Comparison of ENCODE assay signal across 13 cellular contexts in the genomic region with DNA sequence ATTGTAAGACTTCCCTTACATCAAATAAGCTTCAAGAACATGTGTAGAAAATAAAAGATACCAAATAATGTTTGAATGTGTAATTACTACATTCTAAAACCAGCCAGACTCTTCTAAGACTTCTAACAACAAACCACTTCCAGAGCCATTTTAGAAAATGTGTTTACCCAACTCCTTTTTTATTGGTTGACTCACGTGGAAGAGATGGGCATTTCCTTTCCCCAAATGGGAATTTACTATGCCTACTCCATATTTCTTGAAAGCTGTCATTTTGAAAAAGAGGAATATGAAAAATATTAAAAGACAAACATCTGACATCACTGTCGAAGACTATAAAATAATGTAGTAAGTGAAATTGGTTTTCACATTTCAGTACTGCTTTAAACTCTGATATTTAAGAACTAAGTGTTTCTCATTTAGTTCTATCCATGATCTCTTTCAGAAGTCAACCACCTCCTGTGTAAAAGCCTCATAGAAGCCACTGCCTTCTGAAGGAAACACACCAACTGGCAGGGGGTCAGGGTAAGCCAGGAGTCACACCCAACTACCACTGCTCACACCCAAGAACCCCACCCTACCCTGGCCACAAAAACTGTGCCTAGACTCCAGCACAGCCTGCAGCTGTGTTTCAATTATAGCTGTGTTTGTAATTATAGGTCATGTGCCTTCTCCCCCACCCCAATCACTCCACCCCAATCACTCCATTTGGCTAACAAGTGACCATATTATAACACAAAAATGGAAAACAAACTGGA.
DNase-seq lines count a peak whose midpoint lies in the region; ATAC-seq and TF ChIP-seq lines count a peak whose summit lies in the region.
"Had no signal": no experiment of that assay in that cellular context is flagged by ENCODE, and none has a peak within 500 bp of the region (broad histone marks: within the 10 kb centered on the region; RNA-seq: fewer than 3 reads in every experiment).

No MANE protein-coding gene starts in this region.

- H3K27ac ChIP-seq in SK-N-MC (peak overlapping the region; percentile 31; the same call in 1 of the 2 replicates), hepatocyte (no peak overlapping the region), tibial nerve (no peak overlapping the region)

- H3K4me1 Mint-ChIP-seq in activated naive CD8-positive, alpha-beta T cell (ENCODE audit: low read depth), result peaks cover 35% of the 10 kb centered on the region
- peaks cover 29% of the 10 kb centered on the region for H3K4me1 Mint-ChIP-seq in activated naive CD8-positive, alpha-beta T cell treated with anti-CD3 and anti-CD28 coated beads, Interleukin-2, amount 50 U/mL, for 24 hours
- peaks cover 27 to 35% of the 10 kb centered on the region in 2 donors for H3K4me1 Mint-ChIP-seq in immature natural killer cell

- H3K27ac Mint-ChIP-seq in activated naive CD8-positive, alpha-beta T cell, result peak overlapping the region; percentile 24
- H3K27ac Mint-ChIP-seq in activated naive CD8-positive, alpha-beta T cell treated with anti-CD3 and anti-CD28 coated beads, Interleukin-2, amount 50 U/mL, for 24 hours, result no peak overlapping the region
- H3K27ac Mint-ChIP-seq in immature natural killer cell, result peak overlapping the region; percentile 22 to 82 (median 48)

- peaks cover 7% of the 10 kb centered on the region for H3K9me3 Mint-ChIP-seq in activated naive CD8-positive, alpha-beta T cell (ENCODE audit: low read depth)
- peaks cover 8% of the 10 kb centered on the region for H3K9me3 Mint-ChIP-seq in activated naive CD8-positive, alpha-beta T cell treated with anti-CD3 and anti-CD28 coated beads, Interleukin-2, amount 50 U/mL, for 24 hours
- peaks cover 0 to 1% (median 0%) of the 10 kb centered on the region in 6 donors for H3K9me3 Mint-ChIP-seq in immature natural killer cell

- H3K27me3 ChIP-seq in hepatocyte (no peaks in the 10 kb centered on the region), tibial nerve (no peaks in the 10 kb centered on the region)

- H3K4me2 ChIP-seq in hepatocyte, result no peak overlapping the region

- no peaks in the 10 kb centered on the region for H4K20me1 ChIP-seq in hepatocyte (ENCODE audit: insufficient read depth, poor library complexity, severe bottlenecking)

- H3K79me2 ChIP-seq in hepatocyte, result no peaks in the 10 kb centered on the region

- no peak for ATAC-seq in activated naive CD8-positive, alpha-beta T cell treated with anti-CD3 and anti-CD28 coated beads, Interleukin-2, amount 50 U/mL, for 24 hours
- ATAC-seq in GM18511 (IDR thresholded peaks at IDR 0.05; ENCODE audit: unreplicated experiment) (no peak), HG03354 (IDR thresholded peaks at IDR 0.05; ENCODE audit: poor library complexity, severe bottlenecking, unreplicated experiment) (no peak)

- TF ChIP-seq EP300 in tibial nerve (IDR thresholded peaks at IDR 0.05), result no peak

- H3K36me3 ChIP-seq in SK-N-MC (ENCODE audit: insufficient read depth, low read length) (no peaks in the 10 kb centered on the region), hepatocyte (replicated peaks; ENCODE audit: insufficient read depth, low read depth) (no peaks in the 10 kb centered on the region), tibial nerve (peaks cover 0 to 3% (median 0%) of the 10 kb centered on the region in 3 donors)

- no peak overlapping the region for H3K4me3 Mint-ChIP-seq in activated naive CD8-positive, alpha-beta T cell
- no peak overlapping the region for H3K4me3 Mint-ChIP-seq in activated naive CD8-positive, alpha-beta T cell treated with anti-CD3 and anti-CD28 coated beads, Interleukin-2, amount 50 U/mL, for 24 hours
- peak overlapping the region in 3 of 5 donors; percentile 2 to 15 (median 9) for H3K4me3 Mint-ChIP-seq in immature natural killer cell

- H3K4me3 ChIP-seq in SK-N-MC, result no peak overlapping the region
- H3K4me3 ChIP-seq in hepatocyte, result no peak overlapping the region
- H3K4me3 ChIP-seq in tibial nerve, result no peak overlapping the region

- H2AFZ ChIP-seq in hepatocyte, result no peak overlapping the region

- no peak for DNase-seq in activated naive CD8-positive, alpha-beta T cell treated with anti-CD3 and anti-CD28 coated beads, Interleukin-2, amount 50 U/mL, for 24 hours
- DNase-seq in SK-N-MC (ENCODE audit: low read depth, low spot score) (no peak), immature natural killer cell (no peak), hepatocyte (ENCODE audit: low spot score) (no peak), tibial nerve (ENCODE audit: low spot score in 2 of 2) (no peak)
- DNase-seq: activated CD4-positive, alpha-beta T cell treated with anti-CD3 and anti-CD28 coated beads, Interleukin-2, amount 50 U/mL, for 1 hour; NCI-H1436; SHP77 treated with DMSO at 0.1 percent for 48 hours; stimulated activated naive CD4-positive, alpha-beta T cell; T1000 had no signal

- no peaks in the 10 kb centered on the region for H3K9me3 ChIP-seq in SK-N-MC (ENCODE audit: low read depth, low read length)
- H3K9me3 ChIP-seq in hepatocyte (ENCODE audit: low read depth), result no peaks in the 10 kb centered on the region
- no peaks in the 10 kb centered on the region for H3K9me3 ChIP-seq in tibial nerve

- 76% methylated on average over 2 of the region's 2 CpGs for WGBS in hepatocyte (ENCODE audit: low lambda C conversion rate, missing lambda C conversion rate)
- WGBS in tibial nerve, 2 donors, result 81 to 86% methylated on average over 2 of the region's 2 CpGs

- H3K36me3 Mint-ChIP-seq in activated naive CD8-positive, alpha-beta T cell, result peaks cover 12% of the 10 kb centered on the region
- H3K36me3 Mint-ChIP-seq in activated naive CD8-positive, alpha-beta T cell treated with anti-CD3 and anti-CD28 coated beads, Interleukin-2, amount 50 U/mL, for 24 hours (ENCODE audit: low read depth), result peaks cover 8% of the 10 kb centered on the region
- H3K36me3 Mint-ChIP-seq in immature natural killer cell, result peaks cover 9 to 16% (median 12%) of the 10 kb centered on the region in 3 donors

- TF ChIP-seq CTCF in hepatocyte (IDR thresholded peaks at IDR 0.05; ENCODE audit: poor library complexity), result no peak
- TF ChIP-seq CTCF in tibial nerve (IDR thresholded peaks at IDR 0.05), result no peak

- TF ChIP-seq POLR2A in tibial nerve (IDR thresholded peaks at IDR 0.05), result no peak

- H3K27me3 Mint-ChIP-seq in activated naive CD8-positive, alpha-beta T cell, result no peaks in the 10 kb centered on the region
- H3K27me3 Mint-ChIP-seq in activated naive CD8-positive, alpha-beta T cell treated with anti-CD3 and anti-CD28 coated beads, Interleukin-2, amount 50 U/mL, for 24 hours, result no peaks in the 10 kb centered on the region
- peaks cover 0 to 5% (median 2%) of the 10 kb centered on the region in 3 donors for H3K27me3 Mint-ChIP-seq in immature natural killer cell (ENCODE audit: low read depth in 3 of 3)

- no peaks in the 10 kb centered on the region for H3K9me2 ChIP-seq in hepatocyte (replicated peaks; ENCODE audit: insufficient read depth)

- no peak overlapping the region for H3K9ac ChIP-seq in SK-N-MC (ENCODE audit: insufficient read length)

- H3K4me1 ChIP-seq in hepatocyte (ENCODE audit: insufficient read depth) (no peaks in the 10 kb centered on the region), tibial nerve (peaks cover 0 to 17% (median 0%) of the 10 kb centered on the region in 4 donors)

Comparison
In these comparisons a context has a peak if more than half of its experiments do, and no peak if none do; other contexts are left out.
1. H3K4me3 Mint-ChIP-seq: peak in immature natural killer cell (3 of 5); none in activated naive CD8-positive, alpha-beta T cell (single experiment) and activated naive CD8-positive, alpha-beta T cell treated with anti-CD3 and anti-CD28 coated beads, Interleukin-2, amount 50 U/mL, for 24 hours (single experiment).